Comparison of ENCODE assay signal across 1 cellular context in the genomic region with DNA sequence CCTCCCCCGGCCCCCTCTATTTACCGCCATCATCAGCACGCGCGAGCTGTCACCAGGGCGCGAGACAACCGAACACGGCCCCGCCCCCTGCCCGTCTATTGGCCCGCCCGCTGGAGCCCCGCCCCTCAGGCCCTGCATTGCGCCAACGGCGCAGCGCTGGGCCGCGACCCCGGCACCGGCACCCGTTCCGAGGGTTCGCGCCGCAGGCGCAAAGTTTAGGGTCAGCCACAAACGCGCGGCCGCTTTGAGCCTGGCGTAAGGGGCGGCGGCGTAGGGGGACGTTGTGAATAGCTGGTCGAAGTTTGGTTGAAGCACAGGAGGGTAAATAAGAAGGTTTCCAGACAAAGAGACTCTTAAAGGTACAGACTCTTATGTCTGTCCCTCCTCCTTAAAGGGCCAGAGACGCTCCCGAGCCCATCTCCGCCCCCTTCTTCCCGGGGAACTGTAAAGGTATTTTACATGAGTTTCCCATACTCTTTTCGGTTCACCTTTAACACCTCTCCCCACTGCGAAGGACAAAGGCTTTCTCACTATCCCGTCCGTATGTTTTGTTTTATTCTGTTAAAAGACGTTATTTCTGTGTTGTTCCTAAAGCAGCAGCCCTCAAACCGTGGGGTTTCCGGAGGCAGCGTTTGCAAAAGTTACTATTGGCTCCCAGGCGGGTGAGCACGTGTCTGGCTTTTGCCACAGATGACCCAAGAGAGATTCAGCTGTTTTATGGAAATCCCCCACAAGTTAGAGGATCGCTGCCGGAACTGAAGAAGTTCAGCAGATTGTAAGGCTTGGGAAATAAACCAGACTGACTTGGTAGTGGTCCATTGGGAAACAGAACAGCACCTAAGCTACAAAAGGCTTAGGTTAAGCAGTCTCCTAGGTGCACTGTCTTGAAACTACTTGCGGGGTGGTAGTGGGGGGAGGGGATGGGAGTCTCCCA.
TF ChIP-seq lines count a peak whose summit lies in the region.

A gene (minus strand): TSS at position 76 of the 934 bp plus-strand sequence. CDS start 88,392 bp downstream, outside the sequence.

TF ChIP-seq in K562, 482 proteins besides CTCF, POLR2A, EP300 and RAD21 (continued from another document and continues in another):
- TF ChIP-seq, protein P1, sequence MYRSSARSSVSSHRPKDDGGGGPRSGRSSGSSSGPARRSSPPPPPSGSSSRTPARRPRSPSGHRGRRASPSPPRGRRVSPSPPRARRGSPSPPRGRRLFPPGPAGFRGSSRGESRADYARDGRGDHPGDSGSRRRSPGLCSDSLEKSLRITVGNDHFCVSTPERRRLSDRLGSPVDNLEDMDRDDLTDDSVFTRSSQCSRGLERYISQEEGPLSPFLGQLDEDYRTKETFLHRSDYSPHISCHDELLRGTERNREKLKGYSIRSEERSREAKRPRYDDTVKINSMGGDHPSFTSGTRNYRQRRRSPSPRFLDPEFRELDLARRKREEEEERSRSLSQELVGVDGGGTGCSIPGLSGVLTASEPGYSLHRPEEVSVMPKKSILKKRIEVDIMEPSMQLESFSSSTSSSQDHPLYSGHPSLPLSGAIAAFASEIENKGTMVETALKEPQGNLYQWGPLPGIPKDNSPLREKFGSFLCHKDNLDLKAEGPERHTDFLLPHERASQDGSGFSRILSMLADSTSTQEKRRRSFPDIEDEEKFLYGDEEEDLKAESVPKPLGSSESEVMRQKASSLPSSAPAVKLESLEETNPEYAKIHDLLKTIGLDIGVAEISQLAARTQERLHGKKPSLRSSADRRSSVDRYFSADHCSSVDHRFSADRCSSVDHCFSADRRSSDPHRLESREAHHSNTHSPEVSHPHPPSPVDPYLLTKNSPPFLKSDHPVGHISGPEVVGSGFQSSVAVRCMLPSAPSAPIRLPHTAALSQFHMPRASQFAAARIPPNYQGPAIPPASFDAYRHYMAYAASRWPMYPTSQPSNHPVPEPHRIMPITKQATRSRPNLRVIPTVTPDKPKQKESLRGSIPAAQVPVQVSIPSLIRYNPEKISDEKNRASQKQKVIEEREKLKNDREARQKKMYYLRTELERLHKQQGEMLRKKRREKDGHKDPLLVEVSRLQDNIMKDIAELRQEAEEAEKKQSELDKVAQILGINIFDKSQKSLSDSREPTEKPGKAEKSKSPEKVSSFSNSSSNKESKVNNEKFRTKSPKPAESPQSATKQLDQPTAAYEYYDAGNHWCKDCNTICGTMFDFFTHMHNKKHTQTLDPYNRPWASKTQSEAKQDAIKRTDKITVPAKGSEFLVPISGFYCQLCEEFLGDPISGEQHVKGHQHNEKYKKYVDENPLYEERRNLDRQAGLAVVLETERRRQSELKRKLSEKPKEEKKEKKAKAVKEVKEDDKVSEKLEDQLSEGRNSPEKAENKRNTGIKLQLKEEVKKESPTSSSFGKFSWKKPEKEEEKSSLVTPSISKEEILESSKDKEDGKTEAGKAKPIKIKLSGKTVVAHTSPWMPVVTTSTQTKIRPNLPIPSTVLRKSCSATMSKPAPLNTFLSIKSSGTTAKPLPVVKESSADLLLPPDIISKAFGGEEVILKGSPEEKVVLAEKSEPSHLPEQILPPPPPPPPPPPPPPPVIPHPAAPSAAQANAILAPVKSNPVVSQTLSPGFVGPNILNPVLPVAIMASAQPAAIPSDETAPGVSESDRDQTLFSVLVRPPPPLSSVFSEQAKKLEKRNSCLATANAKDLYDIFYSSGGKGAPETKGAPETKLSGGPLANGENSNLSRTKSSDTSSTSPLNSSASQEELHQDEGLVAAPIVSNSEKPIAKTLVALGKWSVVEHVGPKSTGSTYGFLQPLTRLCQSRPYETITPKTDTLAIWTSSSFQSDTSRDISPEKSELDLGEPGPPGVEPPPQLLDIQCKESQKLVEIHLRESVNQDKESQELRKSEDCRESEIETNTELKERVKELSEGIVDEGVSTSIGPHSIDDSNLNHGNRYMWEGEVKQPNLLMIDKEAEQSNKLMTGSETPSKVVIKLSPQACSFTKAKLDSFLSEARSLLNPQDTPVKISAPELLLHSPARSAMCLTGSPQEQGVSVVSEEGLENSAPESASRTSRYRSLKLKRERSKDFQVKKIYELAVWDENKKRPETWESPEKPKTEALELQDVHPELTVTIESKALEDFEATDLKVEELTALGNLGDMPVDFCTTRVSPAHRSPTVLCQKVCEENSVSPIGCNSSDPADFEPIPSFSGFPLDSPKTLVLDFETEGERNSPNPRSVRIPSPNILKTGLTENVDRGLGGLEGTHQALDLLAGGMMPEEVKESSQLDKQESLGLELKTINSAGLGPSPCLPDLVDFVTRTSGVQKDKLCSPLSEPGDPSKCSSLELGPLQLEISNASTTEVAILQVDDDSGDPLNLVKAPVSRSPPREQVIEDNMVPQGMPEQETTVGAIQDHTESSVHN (IDR thresholded peaks at IDR 0.05; ENCODE audit: borderline replicate concordance in 1 of 2, low read depth in 1 of 2): peak in 1 of 2 experiments; percentile 84; a peak in 2 of 4 replicates
- TF ChIP-seq ZNF263 (CRISPR knock-in tag; IDR thresholded peaks at IDR 0.05; ENCODE audit: borderline replicate concordance): no peak
- peak; percentile 83 for TF ChIP-seq POLR2AphosphoS5 (IDR thresholded peaks at IDR 0.05; ENCODE audit: control insufficient read depth, insufficient read depth, low read depth, low read length)
- TF ChIP-seq STAG1 (CRISPR knock-in tag; IDR thresholded peaks at IDR 0.05; ENCODE audit: borderline replicate concordance): no peak
- TF ChIP-seq, protein P2, sequence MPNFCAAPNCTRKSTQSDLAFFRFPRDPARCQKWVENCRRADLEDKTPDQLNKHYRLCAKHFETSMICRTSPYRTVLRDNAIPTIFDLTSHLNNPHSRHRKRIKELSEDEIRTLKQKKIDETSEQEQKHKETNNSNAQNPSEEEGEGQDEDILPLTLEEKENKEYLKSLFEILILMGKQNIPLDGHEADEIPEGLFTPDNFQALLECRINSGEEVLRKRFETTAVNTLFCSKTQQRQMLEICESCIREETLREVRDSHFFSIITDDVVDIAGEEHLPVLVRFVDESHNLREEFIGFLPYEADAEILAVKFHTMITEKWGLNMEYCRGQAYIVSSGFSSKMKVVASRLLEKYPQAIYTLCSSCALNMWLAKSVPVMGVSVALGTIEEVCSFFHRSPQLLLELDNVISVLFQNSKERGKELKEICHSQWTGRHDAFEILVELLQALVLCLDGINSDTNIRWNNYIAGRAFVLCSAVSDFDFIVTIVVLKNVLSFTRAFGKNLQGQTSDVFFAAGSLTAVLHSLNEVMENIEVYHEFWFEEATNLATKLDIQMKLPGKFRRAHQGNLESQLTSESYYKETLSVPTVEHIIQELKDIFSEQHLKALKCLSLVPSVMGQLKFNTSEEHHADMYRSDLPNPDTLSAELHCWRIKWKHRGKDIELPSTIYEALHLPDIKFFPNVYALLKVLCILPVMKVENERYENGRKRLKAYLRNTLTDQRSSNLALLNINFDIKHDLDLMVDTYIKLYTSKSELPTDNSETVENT (CRISPR knock-in tag; IDR thresholded peaks at IDR 0.05): no peak
- TF ChIP-seq, protein P3, sequence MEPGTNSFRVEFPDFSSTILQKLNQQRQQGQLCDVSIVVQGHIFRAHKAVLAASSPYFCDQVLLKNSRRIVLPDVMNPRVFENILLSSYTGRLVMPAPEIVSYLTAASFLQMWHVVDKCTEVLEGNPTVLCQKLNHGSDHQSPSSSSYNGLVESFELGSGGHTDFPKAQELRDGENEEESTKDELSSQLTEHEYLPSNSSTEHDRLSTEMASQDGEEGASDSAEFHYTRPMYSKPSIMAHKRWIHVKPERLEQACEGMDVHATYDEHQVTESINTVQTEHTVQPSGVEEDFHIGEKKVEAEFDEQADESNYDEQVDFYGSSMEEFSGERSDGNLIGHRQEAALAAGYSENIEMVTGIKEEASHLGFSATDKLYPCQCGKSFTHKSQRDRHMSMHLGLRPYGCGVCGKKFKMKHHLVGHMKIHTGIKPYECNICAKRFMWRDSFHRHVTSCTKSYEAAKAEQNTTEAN (CRISPR knock-in tag; IDR thresholded peaks at IDR 0.05): no peak
- no peak for TF ChIP-seq PPARD (CRISPR knock-in tag; IDR thresholded peaks at IDR 0.05)
- TF ChIP-seq, protein P4, sequence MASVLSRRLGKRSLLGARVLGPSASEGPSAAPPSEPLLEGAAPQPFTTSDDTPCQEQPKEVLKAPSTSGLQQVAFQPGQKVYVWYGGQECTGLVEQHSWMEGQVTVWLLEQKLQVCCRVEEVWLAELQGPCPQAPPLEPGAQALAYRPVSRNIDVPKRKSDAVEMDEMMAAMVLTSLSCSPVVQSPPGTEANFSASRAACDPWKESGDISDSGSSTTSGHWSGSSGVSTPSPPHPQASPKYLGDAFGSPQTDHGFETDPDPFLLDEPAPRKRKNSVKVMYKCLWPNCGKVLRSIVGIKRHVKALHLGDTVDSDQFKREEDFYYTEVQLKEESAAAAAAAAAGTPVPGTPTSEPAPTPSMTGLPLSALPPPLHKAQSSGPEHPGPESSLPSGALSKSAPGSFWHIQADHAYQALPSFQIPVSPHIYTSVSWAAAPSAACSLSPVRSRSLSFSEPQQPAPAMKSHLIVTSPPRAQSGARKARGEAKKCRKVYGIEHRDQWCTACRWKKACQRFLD (CRISPR knock-in tag; IDR thresholded peaks at IDR 0.05): peak; percentile 75; the same call in 1 of the 2 replicates
- no peak for TF ChIP-seq SRSF7 (optimal IDR thresholded peaks at IDR 0.05; ENCODE audit: low read depth, low read length)
- no peak for TF ChIP-seq PTTG1 (tag; IDR thresholded peaks at IDR 0.05; ENCODE audit: low read depth)
- TF ChIP-seq, protein P5, sequence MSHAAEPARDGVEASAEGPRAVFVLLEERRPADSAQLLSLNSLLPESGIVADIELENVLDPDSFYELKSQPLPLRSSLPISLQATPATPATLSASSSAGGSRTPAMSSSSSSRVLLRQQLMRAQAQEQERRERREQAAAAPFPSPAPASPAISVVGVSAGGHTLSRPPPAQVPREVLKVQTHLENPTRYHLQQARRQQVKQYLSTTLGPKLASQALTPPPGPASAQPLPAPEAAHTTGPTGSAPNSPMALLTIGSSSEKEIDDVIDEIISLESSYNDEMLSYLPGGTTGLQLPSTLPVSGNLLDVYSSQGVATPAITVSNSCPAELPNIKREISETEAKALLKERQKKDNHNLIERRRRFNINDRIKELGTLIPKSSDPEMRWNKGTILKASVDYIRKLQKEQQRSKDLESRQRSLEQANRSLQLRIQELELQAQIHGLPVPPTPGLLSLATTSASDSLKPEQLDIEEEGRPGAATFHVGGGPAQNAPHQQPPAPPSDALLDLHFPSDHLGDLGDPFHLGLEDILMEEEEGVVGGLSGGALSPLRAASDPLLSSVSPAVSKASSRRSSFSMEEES (CRISPR knock-in tag; IDR thresholded peaks at IDR 0.05): 0 out of 2 replicates have a peak, but pooled peaks have one; percentile 12
- TF ChIP-seq MTA2 (IDR thresholded peaks at IDR 0.05; ENCODE audit: low read depth): no peak
- TF ChIP-seq BRD4 (IDR thresholded peaks at IDR 0.05): no peak
- TF ChIP-seq, protein P6, sequence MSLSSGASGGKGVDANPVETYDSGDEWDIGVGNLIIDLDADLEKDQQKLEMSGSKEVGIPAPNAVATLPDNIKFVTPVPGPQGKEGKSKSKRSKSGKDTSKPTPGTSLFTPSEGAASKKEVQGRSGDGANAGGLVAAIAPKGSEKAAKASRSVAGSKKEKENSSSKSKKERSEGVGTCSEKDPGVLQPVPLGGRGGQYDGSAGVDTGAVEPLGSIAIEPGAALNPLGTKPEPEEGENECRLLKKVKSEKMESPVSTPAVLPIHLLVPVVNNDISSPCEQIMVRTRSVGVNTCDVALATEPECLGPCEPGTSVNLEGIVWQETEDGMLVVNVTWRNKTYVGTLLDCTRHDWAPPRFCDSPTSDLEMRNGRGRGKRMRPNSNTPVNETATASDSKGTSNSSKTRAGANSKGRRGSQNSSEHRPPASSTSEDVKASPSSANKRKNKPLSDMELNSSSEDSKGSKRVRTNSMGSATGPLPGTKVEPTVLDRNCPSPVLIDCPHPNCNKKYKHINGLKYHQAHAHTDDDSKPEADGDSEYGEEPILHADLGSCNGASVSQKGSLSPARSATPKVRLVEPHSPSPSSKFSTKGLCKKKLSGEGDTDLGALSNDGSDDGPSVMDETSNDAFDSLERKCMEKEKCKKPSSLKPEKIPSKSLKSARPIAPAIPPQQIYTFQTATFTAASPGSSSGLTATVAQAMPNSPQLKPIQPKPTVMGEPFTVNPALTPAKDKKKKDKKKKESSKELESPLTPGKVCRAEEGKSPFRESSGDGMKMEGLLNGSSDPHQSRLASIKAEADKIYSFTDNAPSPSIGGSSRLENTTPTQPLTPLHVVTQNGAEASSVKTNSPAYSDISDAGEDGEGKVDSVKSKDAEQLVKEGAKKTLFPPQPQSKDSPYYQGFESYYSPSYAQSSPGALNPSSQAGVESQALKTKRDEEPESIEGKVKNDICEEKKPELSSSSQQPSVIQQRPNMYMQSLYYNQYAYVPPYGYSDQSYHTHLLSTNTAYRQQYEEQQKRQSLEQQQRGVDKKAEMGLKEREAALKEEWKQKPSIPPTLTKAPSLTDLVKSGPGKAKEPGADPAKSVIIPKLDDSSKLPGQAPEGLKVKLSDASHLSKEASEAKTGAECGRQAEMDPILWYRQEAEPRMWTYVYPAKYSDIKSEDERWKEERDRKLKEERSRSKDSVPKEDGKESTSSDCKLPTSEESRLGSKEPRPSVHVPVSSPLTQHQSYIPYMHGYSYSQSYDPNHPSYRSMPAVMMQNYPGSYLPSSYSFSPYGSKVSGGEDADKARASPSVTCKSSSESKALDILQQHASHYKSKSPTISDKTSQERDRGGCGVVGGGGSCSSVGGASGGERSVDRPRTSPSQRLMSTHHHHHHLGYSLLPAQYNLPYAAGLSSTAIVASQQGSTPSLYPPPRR (CRISPR knock-in tag; IDR thresholded peaks at IDR 0.05; ENCODE audit: borderline replicate concordance): no peak
- TF ChIP-seq MAFG (tag; conservative IDR thresholded peaks at IDR 0.05): no peak
- no peak for TF ChIP-seq ZNF133 (CRISPR knock-in tag; IDR thresholded peaks at IDR 0.05)
- TF ChIP-seq PURB (CRISPR knock-in tag; IDR thresholded peaks at IDR 0.05; ENCODE audit: low read depth): no peak
- TF ChIP-seq, protein P7, sequence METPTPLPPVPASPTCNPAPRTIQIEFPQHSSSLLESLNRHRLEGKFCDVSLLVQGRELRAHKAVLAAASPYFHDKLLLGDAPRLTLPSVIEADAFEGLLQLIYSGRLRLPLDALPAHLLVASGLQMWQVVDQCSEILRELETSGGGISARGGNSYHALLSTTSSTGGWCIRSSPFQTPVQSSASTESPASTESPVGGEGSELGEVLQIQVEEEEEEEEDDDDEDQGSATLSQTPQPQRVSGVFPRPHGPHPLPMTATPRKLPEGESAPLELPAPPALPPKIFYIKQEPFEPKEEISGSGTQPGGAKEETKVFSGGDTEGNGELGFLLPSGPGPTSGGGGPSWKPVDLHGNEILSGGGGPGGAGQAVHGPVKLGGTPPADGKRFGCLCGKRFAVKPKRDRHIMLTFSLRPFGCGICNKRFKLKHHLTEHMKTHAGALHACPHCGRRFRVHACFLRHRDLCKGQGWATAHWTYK (CRISPR knock-in tag; IDR thresholded peaks at IDR 0.05): peak; percentile 86; the same call in 1 of the 2 replicates
- TF ChIP-seq GTF2A2 (tag; IDR thresholded peaks at IDR 0.05): no peak
- no peak for TF ChIP-seq EWSR1 (IDR thresholded peaks at IDR 0.05; ENCODE audit: borderline replicate concordance, low read depth, partially characterized antibody)
- no peak for TF ChIP-seq HOXB6 (CRISPR knock-in tag; IDR thresholded peaks at IDR 0.05; ENCODE audit: borderline replicate concordance)
- TF ChIP-seq TEAD2 (tag; IDR thresholded peaks at IDR 0.05): no peak
- peak; percentile 67; the same call in 1 of the 2 replicates for TF ChIP-seq PHF8 (IDR thresholded peaks at IDR 0.05; ENCODE audit: borderline replicate concordance, low read length)
- no peak for TF ChIP-seq MCM2 (IDR thresholded peaks at IDR 0.05; ENCODE audit: low read depth)
